Comparison of ENCODE assay signal across 8 cellular contexts in the genomic region with DNA sequence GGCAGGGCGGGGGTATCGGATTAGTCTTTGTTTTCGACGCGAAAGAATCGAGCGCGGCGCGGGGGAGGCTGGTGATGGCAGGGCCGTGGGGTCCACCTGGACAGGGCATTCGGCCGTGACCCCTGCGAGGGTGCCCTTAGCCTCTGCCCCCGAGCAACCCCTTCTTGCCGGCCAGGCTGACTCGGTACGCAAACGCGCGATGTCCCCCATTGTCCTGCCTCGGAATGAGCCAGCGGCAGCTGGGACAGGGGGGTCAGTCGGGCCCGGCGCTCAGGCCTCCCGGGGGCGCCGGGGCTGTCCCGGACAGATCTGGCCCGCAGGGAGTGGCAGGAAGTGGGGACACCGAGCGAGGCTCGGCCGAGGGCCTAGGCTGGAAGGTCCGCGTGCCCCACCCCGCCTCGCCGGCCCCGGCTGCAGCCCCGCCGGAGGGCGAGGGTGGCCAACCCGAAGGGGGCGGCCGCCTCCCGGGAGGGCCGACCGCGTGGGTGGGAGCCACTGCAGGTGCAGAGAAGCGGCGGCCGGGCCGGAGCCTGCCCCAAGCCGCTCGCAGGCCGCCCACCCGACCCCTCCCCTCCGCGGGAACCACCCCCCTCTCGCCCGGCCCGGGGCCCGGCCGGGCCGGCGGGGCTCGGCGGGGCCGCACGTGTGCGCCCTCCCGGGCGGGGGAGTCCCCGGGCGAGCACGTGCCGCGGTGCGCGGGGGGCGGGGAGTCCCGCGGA. TPM values are rescaled to one million over a fixed set of nuclear protein-coding genes. Genes with fewer than 3 reads are reported as not detected.
DNase-seq lines count a peak whose midpoint lies in the region; ATAC-seq, FAIRE-seq and TF ChIP-seq lines count a peak whose summit lies in the region.

A gene (plus strand): TSS at position 708 of the 719 bp plus-strand sequence. CDS start 1,494 bp downstream, outside the sequence.

- H4K20me1 ChIP-seq in DOHH2 (ENCODE audit: control insufficient read depth, insufficient read depth, low read depth, low read length), result peaks cover 19% of the 10 kb centered on the region; the same call in 1 of the 2 replicates
- peaks cover 24% of the 10 kb centered on the region for H4K20me1 ChIP-seq in Karpas-422 (ENCODE audit: insufficient read depth, low read depth, low read length)

- no peaks in the 10 kb centered on the region for H3K9me3 Mint-ChIP-seq in activated T-cell treated with anti-CD3 and anti-CD28 coated beads, Interleukin-2, amount 50 U/mL, for 4 hours

- H3K27me3 ChIP-seq in DOHH2 (ENCODE audit: control insufficient read depth, low read length) (0 out of 2 replicates have a peak, but pooled peaks cover 2% of the 10 kb centered on the region), Karpas-422 (ENCODE audit: low read length) (no peaks in the 10 kb centered on the region; the same call in 1 of the 2 replicates)

- H3K9me2 ChIP-seq in DOHH2 (replicated peaks; ENCODE audit: control insufficient read depth, low read length) (no peaks in the 10 kb centered on the region), Karpas-422 (replicated peaks; ENCODE audit: insufficient read depth, low read length) (no peaks in the 10 kb centered on the region)

- H3K79me2 ChIP-seq in DOHH2 (ENCODE audit: control insufficient read depth, low read length) (peaks cover 52% of the 10 kb centered on the region), Karpas-422 (ENCODE audit: low read length) (peaks cover 39% of the 10 kb centered on the region)

- peak within 1 kb of the TSS; percentile 74 for H2AFZ ChIP-seq in Karpas-422 (ENCODE audit: low read length)

- no peaks in the 10 kb centered on the region for H3K27me3 Mint-ChIP-seq in activated T-cell treated with anti-CD3 and anti-CD28 coated beads, Interleukin-2, amount 50 U/mL, for 4 hours (ENCODE audit: low read depth)

- H3K4me1 Mint-ChIP-seq in activated T-cell treated with anti-CD3 and anti-CD28 coated beads, Interleukin-2, amount 50 U/mL, for 4 hours (ENCODE audit: low read depth), result peaks cover 73% of the 10 kb centered on the region

- H3K4me3 ChIP-seq in DOHH2 (ENCODE audit: low read length), result peak within 1 kb of the TSS; percentile 84
- peak within 1 kb of the TSS; percentile 76 for H3K4me3 ChIP-seq in Karpas-422 (ENCODE audit: low read length)

- H3K9me3 ChIP-seq in DOHH2 (ENCODE audit: control insufficient read depth, insufficient read depth, low read length), result no peaks in the 10 kb centered on the region
- H3K9me3 ChIP-seq in Karpas-422 (ENCODE audit: low read length), result no peaks in the 10 kb centered on the region

- H3K4me1 ChIP-seq in DOHH2 (ENCODE audit: control insufficient read depth, low read length) (peaks cover 82% of the 10 kb centered on the region), Karpas-422 (ENCODE audit: low read length) (peaks cover 63% of the 10 kb centered on the region)

- H3K27ac ChIP-seq in DOHH2 (ENCODE audit: low read depth, low read length), result peak within 1 kb of the TSS; percentile 67
- peak within 1 kb of the TSS; percentile 3; the same call in 1 of the 2 replicates for H3K27ac ChIP-seq in Karpas-422 (ENCODE audit: low read length)

- ATAC-seq in GM21367 (IDR thresholded peaks at IDR 0.05; ENCODE audit: unreplicated experiment) (peak; percentile 34), omental fat pad (ENCODE audit: low FRiP score) (peak; percentile 10)
- ATAC-seq in activated T-cell treated with anti-CD3 and anti-CD28 coated beads, Interleukin-2, amount 50 U/mL, for 4 hours, result peak; percentile 49 to 55

- FAIRE-seq in frontal cortex (lab: Jason Lieb, UNC), result no peak

- peaks cover 38% of the 10 kb centered on the region for H3K36me3 ChIP-seq in DOHH2 (ENCODE audit: control insufficient read depth, low read length)
- peaks cover 14% of the 10 kb centered on the region for H3K36me3 ChIP-seq in Karpas-422 (ENCODE audit: insufficient read depth, low read length)

- H3K4me3 Mint-ChIP-seq in activated T-cell treated with anti-CD3 and anti-CD28 coated beads, Interleukin-2, amount 50 U/mL, for 4 hours, result peak within 1 kb of the TSS; percentile 94

- TF ChIP-seq CTCF in DOHH2 (IDR thresholded peaks at IDR 0.05; ENCODE audit: low read depth, low read length, poor library complexity, severe bottlenecking), result no peak
- no peak for TF ChIP-seq CTCF in omental fat pad (IDR thresholded peaks at IDR 0.05)

- H3K4me2 ChIP-seq in DOHH2 (ENCODE audit: low read length) (peak within 1 kb of the TSS; percentile 98), Karpas-422 (ENCODE audit: low read depth, low read length, poor library complexity, severe bottlenecking) (peak within 1 kb of the TSS; percentile 81)

- peaks cover 23% of the 10 kb centered on the region for H3K36me3 Mint-ChIP-seq in activated T-cell treated with anti-CD3 and anti-CD28 coated beads, Interleukin-2, amount 50 U/mL, for 4 hours (ENCODE audit: insufficient read depth)

- peak; percentile 88 for DNase-seq in Karpas-422
- DNase-seq in activated T-cell treated with anti-CD3 and anti-CD28 coated beads, Interleukin-2, amount 50 U/mL, for 4 hours, result peak; percentile 69
- DNase-seq in frontal cortex (ENCODE audit: low spot score in 2 of 2), result peak; percentile 72 to 79
- DNase-seq in omental fat pad (ENCODE audit: low spot score), result no peak
- DNase-seq in SIG-M5 (lab: John Stamatoyannopoulos, UW), result no peak
- DNase-seq in NCI-H510A (lab: John Stamatoyannopoulos, UW), result no peak

- H3K9ac ChIP-seq in Karpas-422 (ENCODE audit: low read length), result peak within 1 kb of the TSS; percentile 80

- H3F3A ChIP-seq in DOHH2 (ENCODE audit: control insufficient read depth, insufficient read depth), result peaks cover 20% of the 10 kb centered on the region

RNA-seq across cellular contexts. Expression of the gene that starts here (rescaled TPM):
- 11.6 and 13.6 TPM in 2 replicates for total RNA-seq in Karpas-422 (2014; rRNA removed; shearing (Covaris generic); ENCODE audit: low replicate concordance)
- total RNA-seq in activated T-cell treated with anti-CD3 and anti-CD28 coated beads, Interleukin-2, amount 50 U/mL, for 4 hours, result 10 to 100 TPM; 30.8 to 34.0 (median 31.7) TPM
- total RNA-seq in frontal cortex (15.9 TPM), omental fat pad (10 to 100 TPM in 3 of 4 donors, 1 to 10 TPM in 1; 8.6 to 17.8 (median 11.4) TPM)

Comparison
In these comparisons a context has a peak if more than half of its experiments do, and no peak if none do; other contexts are left out.
1. DNase-seq: peak in Karpas-422 (single experiment), activated T-cell treated with anti-CD3 and anti-CD28 coated beads, Interleukin-2, amount 50 U/mL, for 4 hours (single experiment) and frontal cortex (2 of 2); none in omental fat pad (single experiment), SIG-M5 (single experiment) and NCI-H510A (single experiment).
2. Peak in every context shown above with its lines, with median percentiles within 50 percentile points of each other: ATAC-seq.